10 cellular contexts compared by ENCODE assay signal in genomic region chr1:92877081-92877711, GRCh38. TPM values are rescaled to one million over a fixed set of nuclear protein-coding genes. Genes with fewer than 3 reads are reported as not detected.
A peak's percentile ranks its signal among the peaks of the same experiment; 100 is the strongest.
DNase-seq lines count a peak whose midpoint lies in the region; ATAC-seq, FAIRE-seq and TF ChIP-seq lines count a peak whose summit lies in the region.
"Had no signal": no experiment of that assay in that cellular context is flagged by ENCODE, and none has a peak within 500 bp of the region (broad histone marks: within the 10 kb centered on the region; RNA-seq: fewer than 3 reads in every experiment).

No MANE protein-coding gene starts in this region.

- BruUV-seq in K562 (replicated peaks; lab: Mats Ljungman, UMichigan) = no TSS peak
- BruUV-seq in HepG2 (replicated peaks; lab: Mats Ljungman, UMichigan) = no TSS peak

- H3K4me3 ChIP-seq in K562 = no peak overlapping the region
- no peak overlapping the region for H3K4me3 ChIP-seq in small intestine (ENCODE audit: low read depth in 1 of 2, low read length in 2 of 2)
- no peak overlapping the region for H3K4me3 ChIP-seq in HepG2 (replicated peaks in 1 of 3; ENCODE audit: insufficient read depth in 1 of 3, low read depth in 2 of 3, low read length in 3 of 3)

- H3K4me3 Mint-ChIP-seq in activated CD4-positive, alpha-beta T cell treated with anti-CD3 and anti-CD28 coated beads, Interleukin-2, amount 10 ng/mL, durations not matched to agents 7 days and 5 days = peak overlapping the region; percentile 56

- TF ChIP-seq RAD21 in K562 (CRISPR knock-in tag; conservative IDR thresholded peaks at IDR 0.05 in 1 of 2, IDR thresholded peaks at IDR 0.05 in 1 of 2) = no peak
- TF ChIP-seq RAD21 in HepG2 (CRISPR knock-in tag; IDR thresholded peaks at IDR 0.05) = no peak

- ATAC-seq in K562 (no peak), HepG2 (no peak)
- ATAC-seq: foreskin keratinocyte had no signal

- no peaks in the 10 kb centered on the region for H3K9me1 ChIP-seq in K562 (ENCODE audit: control insufficient read depth, insufficient read depth, low read length)

- H3K4me2 ChIP-seq in K562 (ENCODE audit: insufficient read depth, low read length) (no peak overlapping the region), HepG2 (ENCODE audit: low read depth, low read length) (no peak overlapping the region)

- FAIRE-seq in K562 (lab: Jason Lieb, UNC) (peak; percentile 37), small intestine (lab: Jason Lieb, UNC) (no peak), HepG2 (lab: Jason Lieb, UNC) (no peak)

- H2AFZ ChIP-seq in K562 (ENCODE audit: low read depth, low read length) (no peak overlapping the region), HepG2 (ENCODE audit: low read length) (no peak overlapping the region)

- CTCF ChIA-PET in activated CD4-positive, alpha-beta T cell treated with anti-CD3 and anti-CD28 coated beads, Interleukin-2, amount 10 ng/mL, durations not matched to agents 7 days and 5 days (lab: Charles Lee) = interaction anchor here (0.6 to 3.7 kb wide), 6 partner anchors 12 to 1403 kb away, joined by 3 to 11 read pairs (median 6); partner anchors contain the start of gene DIPK1A
- CTCF ChIA-PET in K562 (lab: Yijun Ruan, JAX; ENCODE audit: low intra/inter-chr PET ratio) = no interaction called here
- CTCF ChIA-PET in HepG2 (lab: Yijun Ruan, JAX; ENCODE audit: low intra/inter-chr PET ratio, low total read pairs) = no interaction called here

- H4K20me1 ChIP-seq in K562 (replicated peaks; ENCODE audit: control insufficient read depth, insufficient read depth, low read length) (no peaks in the 10 kb centered on the region), HepG2 (ENCODE audit: insufficient read depth, low read length) (no peaks in the 10 kb centered on the region)

- no peaks in the 10 kb centered on the region for H3K9me3 ChIP-seq in K562 (replicated peaks; ENCODE audit: control insufficient read depth, insufficient read depth, low read depth, low read length)
- no peaks in the 10 kb centered on the region for H3K9me3 ChIP-seq in small intestine (ENCODE audit: control insufficient read depth, low read depth)
- no peaks in the 10 kb centered on the region for H3K9me3 ChIP-seq in HepG2 (ENCODE audit: low read length)

- DNase-seq in activated CD4-positive, alpha-beta T cell treated with anti-CD3 and anti-CD28 coated beads, Interleukin-2, amount 10 ng/mL, durations not matched to agents 7 days and 5 days = no peak
- no peak for DNase-seq in activated CD4-positive, alpha-beta T cell treated with anti-CD3 and anti-CD28 coated beads, Interleukin-2, amount 50 U/mL, for 48 hours
- peak; percentile 11 for DNase-seq in NCI-H2029 (lab: John Stamatoyannopoulos, UW)
- DNase-seq in K562 (ENCODE audit: extremely low read depth in 1 of 4, low spot score in 3 of 4) = no peak
- peak; percentile 44 for DNase-seq in small intestine
- DNase-seq in NCI-H2196 (lab: John Stamatoyannopoulos, UW; ENCODE audit: unreplicated experiment) = no peak
- DNase-seq in HepG2 (ENCODE audit: low spot score) = no peak
- no peak for DNase-seq in activated CD8-positive, alpha-beta memory T cell treated with anti-CD3 and anti-CD28 coated beads, Interleukin-2, amount 50 U/mL, for 4 hours
- DNase-seq: foreskin keratinocyte; stimulated activated CD4-positive, alpha-beta T cell treated with anti-CD3 and anti-CD28 coated beads, Interleukin-4, amount 100 ng/mL, for 1 hour had no signal

- H3K36me3 Mint-ChIP-seq in activated CD4-positive, alpha-beta T cell treated with anti-CD3 and anti-CD28 coated beads, Interleukin-2, amount 10 ng/mL, durations not matched to agents 7 days and 5 days (ENCODE audit: low read depth) = peaks cover 34% of the 10 kb centered on the region

- TF ChIP-seq POLR2A in K562 (conservative IDR thresholded peaks at IDR 0.05) (no peak), HepG2 (IDR thresholded peaks at IDR 0.05; ENCODE audit: insufficient read depth in 1 of 2, low read depth in 2 of 2, low read length in 2 of 2) (no peak)

- peaks cover 33% of the 10 kb centered on the region for H3K4me1 Mint-ChIP-seq in activated CD4-positive, alpha-beta T cell treated with anti-CD3 and anti-CD28 coated beads, Interleukin-2, amount 10 ng/mL, durations not matched to agents 7 days and 5 days

- TF ChIP-seq EP300 in K562 (IDR thresholded peaks at IDR 0.05; ENCODE audit: low read length) = no peak
- TF ChIP-seq EP300 in HepG2 (IDR thresholded peaks at IDR 0.05; ENCODE audit: low read depth in 2 of 2, low read length in 2 of 2) = no peak
- no peak for TF ChIP-seq EP300 in HepG2 (CRISPR knock-in tag; IDR thresholded peaks at IDR 0.05; ENCODE audit: borderline replicate concordance)

- H3K4me1 ChIP-seq in K562 (replicated peaks in 1 of 2; ENCODE audit: control insufficient read depth in 2 of 2, insufficient read depth in 2 of 2, low read length in 2 of 2) (peaks cover 0 to 4% of the 10 kb centered on the region in 2 experiments; a peak in 1 of 5 replicates), small intestine (ENCODE audit: control insufficient read depth in 2 of 2, insufficient read depth in 1 of 2, low read depth in 1 of 2, low read length in 1 of 2) (no peaks in the 10 kb centered on the region), HepG2 (ENCODE audit: insufficient read depth, low read length) (no peaks in the 10 kb centered on the region)
- H3K4me1 ChIP-seq: foreskin keratinocyte had no signal

- 7% methylated on average over 4 of the region's 4 CpGs for WGBS in K562 (ENCODE audit: insufficient coverage, low coverage, missing lambda C conversion rate)
- WGBS in small intestine, 3 donors = 36 to 40% (median 36%) methylated on average over 4 of the region's 4 CpGs
- 94% methylated on average over 4 of the region's 4 CpGs for WGBS in HepG2 (ENCODE audit: low lambda C conversion rate)

- peak overlapping the region; percentile 73 for H3K27ac Mint-ChIP-seq in activated CD4-positive, alpha-beta T cell treated with anti-CD3 and anti-CD28 coated beads, Interleukin-2, amount 10 ng/mL, durations not matched to agents 7 days and 5 days

- H3K27me3 ChIP-seq in K562 (ENCODE audit: control insufficient read depth in 2 of 2, insufficient read depth in 2 of 2, low read length in 2 of 2) = no peaks in the 10 kb centered on the region
- H3K27me3 ChIP-seq in small intestine (ENCODE audit: control insufficient read depth in 2 of 2, insufficient read depth in 2 of 2, low read length in 2 of 2) = no peaks in the 10 kb centered on the region
- H3K27me3 ChIP-seq in HepG2 (ENCODE audit: control insufficient read depth in 1 of 2, insufficient read depth in 2 of 2, low read length in 2 of 2) = no peaks in the 10 kb centered on the region
- H3K27me3 ChIP-seq: foreskin keratinocyte had no signal

- in situ Hi-C loops in K562 (cut with MboI) = no loop called here
- in situ Hi-C loops in HepG2 (cut with HindIII; ENCODE audit: extremely low pct_ligation_motif_present, low pct_unique_long_range_greater_than_20kb) = no loop called here

- peaks cover 11% of the 10 kb centered on the region for H3K9me3 Mint-ChIP-seq in activated CD4-positive, alpha-beta T cell treated with anti-CD3 and anti-CD28 coated beads, Interleukin-2, amount 10 ng/mL, durations not matched to agents 7 days and 5 days

- H3K79me2 ChIP-seq in K562 (ENCODE audit: control insufficient read depth, insufficient read depth, low read length) (no peaks in the 10 kb centered on the region), HepG2 (ENCODE audit: insufficient read depth, low read length) (no peaks in the 10 kb centered on the region)

- TF ChIP-seq CTCF in K562 (IDR thresholded peaks at IDR 0.05 in 2 of 3, conservative IDR thresholded peaks at IDR 0.05 in 1 of 3; ENCODE audit: insufficient read depth in 2 of 3, low read depth in 1 of 3, low read length in 3 of 3) (no peak), HepG2 (CRISPR knock-in tag; IDR thresholded peaks at IDR 0.05) (no peak)

- no peaks in the 10 kb centered on the region for H3K27me3 Mint-ChIP-seq in activated CD4-positive, alpha-beta T cell treated with anti-CD3 and anti-CD28 coated beads, Interleukin-2, amount 10 ng/mL, durations not matched to agents 7 days and 5 days

- no peak overlapping the region for H3K9ac ChIP-seq in K562 (ENCODE audit: insufficient read depth in 1 of 2, low read depth in 2 of 2, low read length in 2 of 2)
- no peak overlapping the region for H3K9ac ChIP-seq in HepG2 (ENCODE audit: insufficient read depth, low read depth, low read length)

- intact Hi-C loops in K562 (cut with micrococcal nuclease) (no loop called here), HepG2 (cut with micrococcal nuclease; ENCODE audit: unreplicated experiment) (no loop called here)

- POLR2A ChIA-PET in activated CD4-positive, alpha-beta T cell treated with anti-CD3 and anti-CD28 coated beads, Interleukin-2, amount 10 ng/mL, durations not matched to agents 7 days and 5 days (lab: Charles Lee) = no interaction called here
- POLR2A ChIA-PET in K562 (lab: Yijun Ruan, JAX) = interaction anchor here (1.0 to 2.3 kb wide), 4 partner anchors 10 to 45 kb away, joined by 3 to 7 read pairs (median 5); partner anchors contain the start of gene RPL5
- POLR2A ChIA-PET in HepG2 (lab: Yijun Ruan, JAX) = no interaction called here

- H3K36me3 ChIP-seq in K562 (ENCODE audit: control insufficient read depth, insufficient read depth, low read length) (no peaks in the 10 kb centered on the region), small intestine (ENCODE audit: control insufficient read depth in 2 of 2, insufficient read depth in 2 of 2, low read length in 2 of 2) (no peaks in the 10 kb centered on the region), HepG2 (replicated peaks in 1 of 2; ENCODE audit: control insufficient read depth in 1 of 2, insufficient read depth in 2 of 2, low read length in 2 of 2) (no peaks in the 10 kb centered on the region)

- H3K27ac ChIP-seq in K562 (ENCODE audit: extremely low read depth, low read depth, low read length) = no peak overlapping the region
- H3K27ac ChIP-seq in small intestine (ENCODE audit: low read depth in 1 of 2, low read length in 1 of 2) = no peak overlapping the region
- H3K27ac ChIP-seq in HepG2 (ENCODE audit: extremely low read length, insufficient read depth, low read length) = no peak overlapping the region
- H3K27ac ChIP-seq: foreskin keratinocyte had no signal

RNA-seq across cellular contexts. Expression of gene RPL5, which starts 45.4 kb away (rescaled TPM):
- 100 to 1,000 TPM; 721 to 748 TPM for total RNA-seq in activated CD4-positive, alpha-beta T cell treated with anti-CD3 and anti-CD28 coated beads, Interleukin-2, amount 10 ng/mL, durations not matched to agents 7 days and 5 days
- total RNA-seq in K562 (2011; cell fraction: chromatin; rRNA removed; ENCODE audit: low replicate concordance) = 274 and 687 TPM in 2 replicates
- total RNA-seq in K562 (2011; cell fraction: nucleolus; rRNA removed) = 312 and 315 TPM in 2 replicates
- 523 and 836 TPM in 2 replicates for total RNA-seq in K562 (2011; cell fraction: nucleoplasm; rRNA removed)
- total RNA-seq in K562 (2014; rRNA removed) = 2,174 and 2,757 TPM in 2 replicates
- total RNA-seq in K562 (2014; rRNA removed; fragmentation: Illumina TruSeq; extraction: Trizol) = 2,454 and 2,710 TPM in 2 replicates
- total RNA-seq in K562 (2015; rRNA removed; fragmentation: Illumina TruSeq; extraction: Trizol) = 2,022 and 2,169 TPM in 2 replicates
- 1,467 and 1,545 TPM in 2 replicates for total RNA-seq in K562 (2021)
- polyA plus RNA-seq in K562 (2011; rRNA removed) = 3,458 and 3,699 TPM in 2 replicates
- 1,347 and 2,415 TPM in 2 replicates for polyA plus RNA-seq in K562 (2011; cell fraction: cytosol; rRNA removed)
- 535 and 1,090 TPM in 2 replicates for polyA plus RNA-seq in K562 (2011; cell fraction: nucleus; rRNA removed)
- 2,779 and 3,498 TPM in 2 replicates for polyA plus RNA-seq in K562 (2012)
- polyA plus RNA-seq in K562 (2014; fragmentation: Illumina TruSeq; extraction: Trizol) = 1,939 and 2,002 TPM in 2 replicates
- 1,000 to 10,000 TPM; 4,024 to 4,252 TPM for polyA plus RNA-seq in K562 (2014; fragmentation: Nextera tagmentation; extraction: Ambion mirVana)
- 2,353 and 2,737 TPM in 2 replicates for polyA plus RNA-seq in K562 (2014; rRNA removed)
- 2,372 and 2,380 TPM in 2 replicates for polyA minus RNA-seq in K562 (2011; rRNA and poly(A)+ RNA removed)
- polyA minus RNA-seq in K562 (2011; cell fraction: cytosol; rRNA and poly(A)+ RNA removed) = 721 and 764 TPM in 2 replicates
- polyA minus RNA-seq in K562 (2011; cell fraction: nucleus; rRNA and poly(A)+ RNA removed) = 194 and 399 TPM in 2 replicates
- 1,000 to 10,000 TPM; 1,004 to 2,140 (median 1,631) TPM for polyA plus RNA-seq in small intestine
- 2,304 and 2,854 TPM in 2 replicates for total RNA-seq in HepG2 (2016; rRNA removed; fragmentation: Illumina TruSeq; extraction: Trizol)
- 2,679 and 3,195 TPM in 2 replicates for total RNA-seq in HepG2 (2016; cell fraction: cytosol; rRNA removed; fragmentation: Illumina TruSeq; extraction: Trizol; ENCODE audit: low read depth)
- 2,274 and 2,770 TPM in 2 replicates for total RNA-seq in HepG2 (2016; cell fraction: insoluble cytoplasmic fraction; rRNA removed; fragmentation: Illumina TruSeq; extraction: Trizol)
- total RNA-seq in HepG2 (2016; cell fraction: membrane; rRNA removed; fragmentation: Illumina TruSeq; extraction: Trizol) = 4,681 and 5,440 TPM in 2 replicates
- 835 and 930 TPM in 2 replicates for total RNA-seq in HepG2 (2016; cell fraction: nucleus; rRNA removed; fragmentation: Illumina TruSeq; extraction: Trizol)
- 2,158 and 2,520 TPM in 2 replicates for polyA plus RNA-seq in HepG2 (2011; rRNA removed)
- 1,791 and 2,684 TPM in 2 replicates for polyA plus RNA-seq in HepG2 (2011; cell fraction: cytosol; rRNA removed)
- polyA plus RNA-seq in HepG2 (2011; cell fraction: nucleus; rRNA removed) = 439 and 543 TPM in 2 replicates
- polyA plus RNA-seq in HepG2 (2012) = 3,634 and 4,341 TPM in 2 replicates
- 2,391 and 2,662 TPM in 2 replicates for polyA plus RNA-seq in HepG2 (2016; cell fraction: cytosol; fragmentation: Illumina TruSeq; extraction: Trizol; ENCODE audit: low read depth)
- 2,258 and 2,332 TPM in 2 replicates for polyA plus RNA-seq in HepG2 (2016; cell fraction: insoluble cytoplasmic fraction; fragmentation: Illumina TruSeq; extraction: Trizol; ENCODE audit: low read depth)
- polyA plus RNA-seq in HepG2 (2016; cell fraction: membrane; fragmentation: Illumina TruSeq; extraction: Trizol; ENCODE audit: low read depth) = 3,797 and 4,128 TPM in 2 replicates
- 1,172 and 1,187 TPM in 2 replicates for polyA plus RNA-seq in HepG2 (2016; cell fraction: nucleus; fragmentation: Illumina TruSeq; extraction: Trizol; ENCODE audit: insufficient read depth, low read depth)
- polyA minus RNA-seq in HepG2 (2011; rRNA and poly(A)+ RNA removed; ENCODE audit: low replicate concordance) = 995 and 1,624 TPM in 2 replicates
- 597 and 687 TPM in 2 replicates for polyA minus RNA-seq in HepG2 (2011; cell fraction: cytosol; rRNA and poly(A)+ RNA removed)
- polyA minus RNA-seq in HepG2 (2011; cell fraction: nucleus; rRNA and poly(A)+ RNA removed) = 346 and 489 TPM in 2 replicates

Comparison
In these comparisons a context has a peak if more than half of its experiments do, and no peak if none do; other contexts are left out.
1. DNase-seq: peak in NCI-H2029 (single experiment) and small intestine (single experiment); none in activated CD4-positive, alpha-beta T cell treated with anti-CD3 and anti-CD28 coated beads, Interleukin-2, amount 10 ng/mL, durations not matched to agents 7 days and 5 days (single experiment), activated CD4-positive, alpha-beta T cell treated with anti-CD3 and anti-CD28 coated beads, Interleukin-2, amount 50 U/mL, for 48 hours (0 of 2), K562 (0 of 4), NCI-H2196 (single experiment), HepG2 (single experiment) and activated CD8-positive, alpha-beta memory T cell treated with anti-CD3 and anti-CD28 coated beads, Interleukin-2, amount 50 U/mL, for 4 hours (single experiment).